Comparison of ENCODE assay signal across 8 cellular contexts in genomic region chr5:177645462-177645861, GRCh38. TPM values are rescaled to one million over a fixed set of nuclear protein-coding genes. Genes with fewer than 3 reads are reported as not detected.
DNase-seq lines count a peak whose midpoint lies in the region; ATAC-seq, FAIRE-seq and TF ChIP-seq lines count a peak whose summit lies in the region.
"Not testable (repeated sequence)": the region's sequence is repeated elsewhere in the genome, so short reads cannot be mapped to it uniquely, and the experiment has no call there.

No MANE protein-coding gene starts in this region.

- intact Hi-C loops in activated CD4-positive, alpha-beta T cell treated with anti-CD3 and anti-CD28 coated beads for 36 hours (cut with DNase I, micrococcal nuclease): not testable (repeated sequence)

- H3K27ac ChIP-seq in CD4-positive, CD25-positive, alpha-beta regulatory T cell (ENCODE audit: insufficient read depth, low read length, poor library complexity, severe bottlenecking); foreskin keratinocyte: not testable (repeated sequence)

- not testable (repeated sequence) for H3K4me3 Mint-ChIP-seq in CD4-positive, CD25-positive, alpha-beta regulatory T cell; activated CD4-positive, alpha-beta T cell treated with anti-CD3 and anti-CD28 coated beads for 36 hours; activated T-cell treated with anti-CD3 and anti-CD28 coated beads, Interleukin-2, amount 50 U/mL, for 72 hours; activated naive CD4-positive, alpha-beta T cell treated with anti-CD3 and anti-CD28 coated beads, Interleukin-2, amount 50 U/mL, for 24 hours; activated naive CD8-positive, alpha-beta T cell treated with anti-CD3 and anti-CD28 coated beads, Interleukin-2, amount 50 U/mL, for 24 hours; stimulated activated naive B cell treated with anti-CD40 and anti-IgM and Interleukin-4, amounts not matched to agents 10 μg/mL and 1 μg/mL and 100 μg/mL, for 72 hours

- TF ChIP-seq CTCF in foreskin keratinocyte (conservative IDR thresholded peaks at IDR 0.05): not testable (repeated sequence)

- peak; percentile 34 to 43 for ATAC-seq in CD4-positive, CD25-positive, alpha-beta regulatory T cell (ENCODE audit: low read depth in 2 of 2)
- ATAC-seq in activated CD4-positive, alpha-beta T cell treated with anti-CD3 and anti-CD28 coated beads for 36 hours: peak; percentile 98
- peak; percentile 87 to 88 for ATAC-seq in activated T-cell treated with anti-CD3 and anti-CD28 coated beads, Interleukin-2, amount 50 U/mL, for 72 hours (replicated peaks in 1 of 2)
- ATAC-seq in activated naive CD8-positive, alpha-beta T cell treated with anti-CD3 and anti-CD28 coated beads, Interleukin-2, amount 50 U/mL, for 24 hours: peak; percentile 99
- ATAC-seq in foreskin keratinocyte: peak; percentile 58
- ATAC-seq in stimulated activated naive B cell treated with anti-CD40 and anti-IgM and Interleukin-4, amounts not matched to agents 10 μg/mL and 1 μg/mL and 100 μg/mL, for 72 hours (replicated peaks): peak; percentile 62 to 70

- DNase-seq in CD4-positive, CD25-positive, alpha-beta regulatory T cell; H54 (ENCODE audit: insufficient read length, low spot score); activated CD4-positive, alpha-beta T cell treated with anti-CD3 and anti-CD28 coated beads for 36 hours; activated T-cell treated with anti-CD3 and anti-CD28 coated beads, Interleukin-2, amount 50 U/mL, for 72 hours; activated naive CD8-positive, alpha-beta T cell treated with anti-CD3 and anti-CD28 coated beads, Interleukin-2, amount 50 U/mL, for 24 hours; foreskin keratinocyte; stimulated activated naive B cell treated with anti-CD40 and anti-IgM and Interleukin-4, amounts not matched to agents 10 μg/mL and 1 μg/mL and 100 μg/mL, for 72 hours: not testable (repeated sequence)

- FAIRE-seq in H54 (lab: Jason Lieb, UNC): peak; percentile 41

- H3K9me3 Mint-ChIP-seq in CD4-positive, CD25-positive, alpha-beta regulatory T cell; activated CD4-positive, alpha-beta T cell treated with anti-CD3 and anti-CD28 coated beads for 36 hours (ENCODE audit: low read depth); activated T-cell treated with anti-CD3 and anti-CD28 coated beads, Interleukin-2, amount 50 U/mL, for 72 hours; activated naive CD4-positive, alpha-beta T cell treated with anti-CD3 and anti-CD28 coated beads, Interleukin-2, amount 50 U/mL, for 24 hours; activated naive CD8-positive, alpha-beta T cell treated with anti-CD3 and anti-CD28 coated beads, Interleukin-2, amount 50 U/mL, for 24 hours; stimulated activated naive B cell treated with anti-CD40 and anti-IgM and Interleukin-4, amounts not matched to agents 10 μg/mL and 1 μg/mL and 100 μg/mL, for 72 hours: not testable (repeated sequence)

- H3K27ac Mint-ChIP-seq in CD4-positive, CD25-positive, alpha-beta regulatory T cell; activated CD4-positive, alpha-beta T cell treated with anti-CD3 and anti-CD28 coated beads for 36 hours; activated T-cell treated with anti-CD3 and anti-CD28 coated beads, Interleukin-2, amount 50 U/mL, for 72 hours; activated naive CD8-positive, alpha-beta T cell treated with anti-CD3 and anti-CD28 coated beads, Interleukin-2, amount 50 U/mL, for 24 hours; stimulated activated naive B cell treated with anti-CD40 and anti-IgM and Interleukin-4, amounts not matched to agents 10 μg/mL and 1 μg/mL and 100 μg/mL, for 72 hours: not testable (repeated sequence)
- H3K27ac Mint-ChIP-seq in activated naive CD4-positive, alpha-beta T cell treated with anti-CD3 and anti-CD28 coated beads, Interleukin-2, amount 50 U/mL, for 24 hours: peak overlapping the region; percentile 59

- H3K36me3 ChIP-seq in CD4-positive, CD25-positive, alpha-beta regulatory T cell (ENCODE audit: control insufficient read depth, insufficient read depth, low read length): not testable (repeated sequence)

- H3K4me1 ChIP-seq in CD4-positive, CD25-positive, alpha-beta regulatory T cell (ENCODE audit: control insufficient read depth, insufficient read depth, low read length, poor library complexity, severe bottlenecking); foreskin keratinocyte: not testable (repeated sequence)

- CTCF ChIA-PET in activated CD4-positive, alpha-beta T cell treated with anti-CD3 and anti-CD28 coated beads for 36 hours (lab: Charles Lee): not testable (repeated sequence)

- TF ChIP-seq POLR2A in H54 (IDR thresholded peaks at IDR 0.05; ENCODE audit: low read depth, low read length): not testable (repeated sequence)

- H3K4me1 Mint-ChIP-seq in CD4-positive, CD25-positive, alpha-beta regulatory T cell; activated T-cell treated with anti-CD3 and anti-CD28 coated beads, Interleukin-2, amount 50 U/mL, for 72 hours (ENCODE audit: low read depth); activated naive CD4-positive, alpha-beta T cell treated with anti-CD3 and anti-CD28 coated beads, Interleukin-2, amount 50 U/mL, for 24 hours; activated naive CD8-positive, alpha-beta T cell treated with anti-CD3 and anti-CD28 coated beads, Interleukin-2, amount 50 U/mL, for 24 hours; stimulated activated naive B cell treated with anti-CD40 and anti-IgM and Interleukin-4, amounts not matched to agents 10 μg/mL and 1 μg/mL and 100 μg/mL, for 72 hours: not testable (repeated sequence)
- H3K4me1 Mint-ChIP-seq in activated CD4-positive, alpha-beta T cell treated with anti-CD3 and anti-CD28 coated beads for 36 hours: peaks cover 11% of the 10 kb centered on the region

- H3K27me3 Mint-ChIP-seq in CD4-positive, CD25-positive, alpha-beta regulatory T cell; activated CD4-positive, alpha-beta T cell treated with anti-CD3 and anti-CD28 coated beads for 36 hours; activated T-cell treated with anti-CD3 and anti-CD28 coated beads, Interleukin-2, amount 50 U/mL, for 72 hours (ENCODE audit: low read depth); activated naive CD4-positive, alpha-beta T cell treated with anti-CD3 and anti-CD28 coated beads, Interleukin-2, amount 50 U/mL, for 24 hours; activated naive CD8-positive, alpha-beta T cell treated with anti-CD3 and anti-CD28 coated beads, Interleukin-2, amount 50 U/mL, for 24 hours; stimulated activated naive B cell treated with anti-CD40 and anti-IgM and Interleukin-4, amounts not matched to agents 10 μg/mL and 1 μg/mL and 100 μg/mL, for 72 hours: not testable (repeated sequence)

- not testable (repeated sequence) for H3K9me3 ChIP-seq in CD4-positive, CD25-positive, alpha-beta regulatory T cell (ENCODE audit: control insufficient read depth in 2 of 2, low read length in 2 of 2)

- not testable (repeated sequence) for H3K27me3 ChIP-seq in CD4-positive, CD25-positive, alpha-beta regulatory T cell (ENCODE audit: control insufficient read depth, insufficient read depth, low read length); foreskin keratinocyte

- not testable (repeated sequence) for H3K36me3 Mint-ChIP-seq in CD4-positive, CD25-positive, alpha-beta regulatory T cell; activated naive CD4-positive, alpha-beta T cell treated with anti-CD3 and anti-CD28 coated beads, Interleukin-2, amount 50 U/mL, for 24 hours
- H3K36me3 Mint-ChIP-seq in activated CD4-positive, alpha-beta T cell treated with anti-CD3 and anti-CD28 coated beads for 36 hours (ENCODE audit: low read depth): peaks cover 15% of the 10 kb centered on the region
- H3K36me3 Mint-ChIP-seq in activated T-cell treated with anti-CD3 and anti-CD28 coated beads, Interleukin-2, amount 50 U/mL, for 72 hours (ENCODE audit: insufficient read depth in 2 of 2): peaks cover 1 to 22% of the 10 kb centered on the region in 2 donors
- peaks cover 15% of the 10 kb centered on the region for H3K36me3 Mint-ChIP-seq in activated naive CD8-positive, alpha-beta T cell treated with anti-CD3 and anti-CD28 coated beads, Interleukin-2, amount 50 U/mL, for 24 hours (ENCODE audit: low read depth)
- H3K36me3 Mint-ChIP-seq in stimulated activated naive B cell treated with anti-CD40 and anti-IgM and Interleukin-4, amounts not matched to agents 10 μg/mL and 1 μg/mL and 100 μg/mL, for 72 hours: peaks cover 10 to 19% of the 10 kb centered on the region in 2 donors

- not testable (repeated sequence) for H3K4me3 ChIP-seq in CD4-positive, CD25-positive, alpha-beta regulatory T cell (ENCODE audit: low read depth, low read length)

- POLR2A ChIA-PET in activated CD4-positive, alpha-beta T cell treated with anti-CD3 and anti-CD28 coated beads for 36 hours (lab: Charles Lee): not testable (repeated sequence)

RNA-seq across cellular contexts. Expression of gene B4GALT7, which starts 45.5 kb away (rescaled TPM):
- 24.2 TPM for total RNA-seq in CD4-positive, CD25-positive, alpha-beta regulatory T cell
- polyA plus RNA-seq in CD4-positive, CD25-positive, alpha-beta regulatory T cell: 10 to 100 TPM; 18.3 to 19.5 (median 18.5) TPM
- 10 to 100 TPM; 16.3 to 18.1 TPM for total RNA-seq in activated CD4-positive, alpha-beta T cell treated with anti-CD3 and anti-CD28 coated beads for 36 hours
- 10 to 100 TPM; 14.6 to 16.8 TPM for total RNA-seq in activated T-cell treated with anti-CD3 and anti-CD28 coated beads, Interleukin-2, amount 50 U/mL, for 72 hours
- 25.8 and 26.9 TPM in 2 replicates for total RNA-seq in foreskin keratinocyte
- polyA plus RNA-seq in foreskin keratinocyte: 30.7 and 32.0 TPM in 2 replicates

RNA-seq across cellular contexts. Expression of gene TMED9, which starts 53.5 kb away (rescaled TPM):
- total RNA-seq in CD4-positive, CD25-positive, alpha-beta regulatory T cell: 63.2 TPM
- 100 to 1,000 TPM in 2 of 4 donors, 10 to 100 TPM in 2; 83.7 to 141 (median 108) TPM for polyA plus RNA-seq in CD4-positive, CD25-positive, alpha-beta regulatory T cell
- total RNA-seq in activated CD4-positive, alpha-beta T cell treated with anti-CD3 and anti-CD28 coated beads for 36 hours: 100 to 1,000 TPM in 1 of 2 experiments, 10 to 100 TPM in 1; 83.2 to 109 TPM
- 100 to 1,000 TPM in 1 of 2 donors, 10 to 100 TPM in 1; 96.2 to 107 TPM for total RNA-seq in activated T-cell treated with anti-CD3 and anti-CD28 coated beads, Interleukin-2, amount 50 U/mL, for 72 hours
- 138 and 155 TPM in 2 replicates for total RNA-seq in foreskin keratinocyte
- polyA plus RNA-seq in foreskin keratinocyte: 262 and 316 TPM in 2 replicates

Comparison
In these comparisons a context has a peak if more than half of its experiments do, and no peak if none do; other contexts are left out.
1. ATAC-seq: peak in every context shown above with its lines; median percentile 99 in activated naive CD8-positive, alpha-beta T cell treated with anti-CD3 and anti-CD28 coated beads, Interleukin-2, amount 50 U/mL, for 24 hours; 98 in activated CD4-positive, alpha-beta T cell treated with anti-CD3 and anti-CD28 coated beads for 36 hours; 88 in activated T-cell treated with anti-CD3 and anti-CD28 coated beads, Interleukin-2, amount 50 U/mL, for 72 hours; 66 in stimulated activated naive B cell treated with anti-CD40 and anti-IgM and Interleukin-4, amounts not matched to agents 10 μg/mL and 1 μg/mL and 100 μg/mL, for 72 hours; 58 in foreskin keratinocyte; 38 in CD4-positive, CD25-positive, alpha-beta regulatory T cell.